Comparison of ENCODE assay signal across 15 cellular contexts in genomic region chr1:89573410-89573809, GRCh38. TPM values are rescaled to one million over a fixed set of nuclear protein-coding genes. Genes with fewer than 3 reads are reported as not detected.
A peak's percentile ranks its signal among the peaks of the same experiment; 100 is the strongest.
DNase-seq lines count a peak whose midpoint lies in the region; ATAC-seq, FAIRE-seq and TF ChIP-seq lines count a peak whose summit lies in the region.
"Had no signal": no experiment of that assay in that cellular context is flagged by ENCODE, and none has a peak within 500 bp of the region (broad histone marks: within the 10 kb centered on the region; RNA-seq: fewer than 3 reads in every experiment).

No MANE protein-coding gene starts in this region.

- no peak for TF ChIP-seq POLR2A in K562 (conservative IDR thresholded peaks at IDR 0.05)

- POLR2A ChIA-PET in K562 (lab: Yijun Ruan, JAX) = interaction anchor here (0.6 kb wide), 1 partner anchor 34 kb away, joined by 3 read pairs; no protein-coding TSS in a partner anchor

- no peaks in the 10 kb centered on the region for H4K20me1 ChIP-seq in K562 (replicated peaks; ENCODE audit: control insufficient read depth, insufficient read depth, low read length)

- H3K9ac ChIP-seq in K562 (ENCODE audit: insufficient read depth in 1 of 2, low read depth in 2 of 2, low read length in 2 of 2) = no peak overlapping the region

- H3K36me3 Mint-ChIP-seq in activated T-cell treated with anti-CD3 and anti-CD28 coated beads, Interleukin-2, amount 50 U/mL, for 72 hours (ENCODE audit: insufficient read depth in 2 of 2) = peaks cover 24 to 54% of the 10 kb centered on the region in 2 donors
- H3K36me3 Mint-ChIP-seq in activated T-cell treated with anti-CD3 and anti-CD28 coated beads, Interleukin-2, amount 50 U/mL, for 24 hours (ENCODE audit: low read depth) = peaks cover 89% of the 10 kb centered on the region
- H3K36me3 Mint-ChIP-seq in CD4-positive, CD25-positive, alpha-beta regulatory T cell = peaks cover 65% of the 10 kb centered on the region
- peaks cover 61% of the 10 kb centered on the region for H3K36me3 Mint-ChIP-seq in nephron progenitor cell (ENCODE audit: low read depth)

- peaks cover 33% of the 10 kb centered on the region for H3K79me2 ChIP-seq in K562 (ENCODE audit: control insufficient read depth, insufficient read depth, low read length)

- H3K27me3 ChIP-seq in CD4-positive, CD25-positive, alpha-beta regulatory T cell (ENCODE audit: control insufficient read depth, insufficient read depth, low read length) = no peaks in the 10 kb centered on the region
- no peaks in the 10 kb centered on the region for H3K27me3 ChIP-seq in K562 (ENCODE audit: control insufficient read depth in 2 of 2, insufficient read depth in 2 of 2, low read length in 2 of 2)
- no peaks in the 10 kb centered on the region for H3K27me3 ChIP-seq in psoas muscle (ENCODE audit: insufficient read depth in 3 of 3, low read length in 2 of 3)

- peaks cover 22% of the 10 kb centered on the region for H3K4me1 Mint-ChIP-seq in activated T-cell treated with anti-CD3 and anti-CD28 coated beads, Interleukin-2, amount 50 U/mL, for 72 hours (ENCODE audit: low read depth)
- H3K4me1 Mint-ChIP-seq in activated T-cell treated with anti-CD3 and anti-CD28 coated beads, Interleukin-2, amount 50 U/mL, for 24 hours (ENCODE audit: low read depth) = peaks cover 31% of the 10 kb centered on the region
- peaks cover 0 to 18% (median 13%) of the 10 kb centered on the region in 4 donors for H3K4me1 Mint-ChIP-seq in CD4-positive, CD25-positive, alpha-beta regulatory T cell
- H3K4me1 Mint-ChIP-seq in nephron progenitor cell = no peaks in the 10 kb centered on the region

- no peaks in the 10 kb centered on the region for H3K27me3 Mint-ChIP-seq in activated T-cell treated with anti-CD3 and anti-CD28 coated beads, Interleukin-2, amount 50 U/mL, for 72 hours (ENCODE audit: low read depth)
- no peaks in the 10 kb centered on the region for H3K27me3 Mint-ChIP-seq in activated T-cell treated with anti-CD3 and anti-CD28 coated beads, Interleukin-2, amount 50 U/mL, for 24 hours
- H3K27me3 Mint-ChIP-seq in CD4-positive, CD25-positive, alpha-beta regulatory T cell = no peaks in the 10 kb centered on the region
- H3K27me3 Mint-ChIP-seq in nephron progenitor cell (ENCODE audit: low read depth, poor library complexity) = no peaks in the 10 kb centered on the region
- H3K27me3 Mint-ChIP-seq: B cell; CD4-positive, alpha-beta memory T cell had no signal

- no peak for TF ChIP-seq CTCF in K562 (IDR thresholded peaks at IDR 0.05 in 2 of 3, conservative IDR thresholded peaks at IDR 0.05 in 1 of 3; ENCODE audit: insufficient read depth in 2 of 3, low read depth in 1 of 3, low read length in 3 of 3)
- TF ChIP-seq CTCF in nephron progenitor cell (IDR thresholded peaks at IDR 0.05) = no peak
- TF ChIP-seq CTCF in psoas muscle (IDR thresholded peaks at IDR 0.05) = no peak

- CTCF ChIA-PET in K562 (lab: Yijun Ruan, JAX; ENCODE audit: low intra/inter-chr PET ratio) = no interaction called here

- no TSS peak for BruUV-seq in K562 (replicated peaks; lab: Mats Ljungman, UMichigan)

- H2AFZ ChIP-seq in K562 (ENCODE audit: low read depth, low read length) = no peak overlapping the region

- peak overlapping the region; percentile 70 for H3K27ac Mint-ChIP-seq in activated T-cell treated with anti-CD3 and anti-CD28 coated beads, Interleukin-2, amount 50 U/mL, for 72 hours
- H3K27ac Mint-ChIP-seq in activated T-cell treated with anti-CD3 and anti-CD28 coated beads, Interleukin-2, amount 50 U/mL, for 24 hours = no peak overlapping the region
- H3K27ac Mint-ChIP-seq in CD4-positive, CD25-positive, alpha-beta regulatory T cell = peak overlapping the region in 2 of 3 donors; percentile 34 to 56
- H3K27ac Mint-ChIP-seq in nephron progenitor cell = peak overlapping the region; percentile 23
- H3K27ac Mint-ChIP-seq: B cell, H9 had no signal

- H3K9me3 ChIP-seq in CD4-positive, CD25-positive, alpha-beta regulatory T cell (ENCODE audit: control insufficient read depth in 2 of 2, low read length in 2 of 2) = no peaks in the 10 kb centered on the region
- H3K9me3 ChIP-seq in K562 (replicated peaks; ENCODE audit: control insufficient read depth, insufficient read depth, low read depth, low read length) (0 out of 2 replicates have a peak, but pooled peaks cover 2% of the 10 kb centered on the region), psoas muscle (no peaks in the 10 kb centered on the region)

- no peak for FAIRE-seq in K562 (lab: Jason Lieb, UNC)
- FAIRE-seq: GM12878 had no signal

- no peak for ATAC-seq in activated T-cell treated with anti-CD3 and anti-CD28 coated beads, Interleukin-2, amount 50 U/mL, for 72 hours (replicated peaks in 1 of 2)
- ATAC-seq in CD4-positive, CD25-positive, alpha-beta regulatory T cell (ENCODE audit: low read depth in 2 of 2) = no peak
- no peak for ATAC-seq in K562
- ATAC-seq in GM18907 (IDR thresholded peaks at IDR 0.05; ENCODE audit: unreplicated experiment) = no peak
- no peak for ATAC-seq in psoas muscle
- ATAC-seq: GM12878 had no signal

- H3K4me2 ChIP-seq in K562 (ENCODE audit: insufficient read depth, low read length) = no peak overlapping the region

- peaks cover 0 to 3% of the 10 kb centered on the region in 2 donors for H3K9me3 Mint-ChIP-seq in activated T-cell treated with anti-CD3 and anti-CD28 coated beads, Interleukin-2, amount 50 U/mL, for 72 hours
- peaks cover 3% of the 10 kb centered on the region for H3K9me3 Mint-ChIP-seq in activated T-cell treated with anti-CD3 and anti-CD28 coated beads, Interleukin-2, amount 50 U/mL, for 24 hours
- peaks cover 0 to 6% (median 0%) of the 10 kb centered on the region in 7 donors for H3K9me3 Mint-ChIP-seq in CD4-positive, CD25-positive, alpha-beta regulatory T cell
- peaks cover 19% of the 10 kb centered on the region for H3K9me3 Mint-ChIP-seq in nephron progenitor cell

- H3K4me1 ChIP-seq in CD4-positive, CD25-positive, alpha-beta regulatory T cell (ENCODE audit: control insufficient read depth, insufficient read depth, low read length, poor library complexity, severe bottlenecking) = no peaks in the 10 kb centered on the region
- H3K4me1 ChIP-seq in K562 (replicated peaks in 1 of 2; ENCODE audit: control insufficient read depth in 2 of 2, insufficient read depth in 2 of 2, low read length in 2 of 2) (no peaks in the 10 kb centered on the region), psoas muscle (no peaks in the 10 kb centered on the region)

- H3K9me1 ChIP-seq in K562 (ENCODE audit: control insufficient read depth, insufficient read depth, low read length) = no peaks in the 10 kb centered on the region

- intact Hi-C loops in K562 (cut with micrococcal nuclease) (no loop called here), psoas muscle (cut with DNase I) (loop anchor here in 1 of 2 donors (10.0 kb wide), 1 partner anchor 49 kb away; the partner anchor contains the start of gene LRRC8B)

- no peak overlapping the region for H3K4me3 Mint-ChIP-seq in activated T-cell treated with anti-CD3 and anti-CD28 coated beads, Interleukin-2, amount 50 U/mL, for 72 hours
- no peak overlapping the region for H3K4me3 Mint-ChIP-seq in activated T-cell treated with anti-CD3 and anti-CD28 coated beads, Interleukin-2, amount 50 U/mL, for 24 hours
- H3K4me3 Mint-ChIP-seq in CD4-positive, CD25-positive, alpha-beta regulatory T cell = no peak overlapping the region
- no peak overlapping the region for H3K4me3 Mint-ChIP-seq in nephron progenitor cell
- H3K4me3 Mint-ChIP-seq: B cell; CD4-positive, alpha-beta memory T cell; H9 had no signal

- TF ChIP-seq EP300 in K562 (IDR thresholded peaks at IDR 0.05; ENCODE audit: low read length) = no peak

- no peak for DNase-seq in activated T-cell treated with anti-CD3 and anti-CD28 coated beads, Interleukin-2, amount 50 U/mL, for 72 hours
- DNase-seq in activated T-cell treated with anti-CD3 and anti-CD28 coated beads, Interleukin-2, amount 50 U/mL, for 24 hours = no peak
- no peak for DNase-seq in CD4-positive, CD25-positive, alpha-beta regulatory T cell
- DNase-seq in K562 (ENCODE audit: extremely low read depth in 1 of 4, low spot score in 3 of 4) (no peak), nephron progenitor cell (no peak), nucleus accumbens (lab: John Stamatoyannopoulos, UW) (no peak), psoas muscle (no peak)
- DNase-seq: C1 segment of cervical spinal cord; CD4-positive, alpha-beta memory T cell; DMS79; GOT3; H9 had no signal

- H3K4me3 ChIP-seq in CD4-positive, CD25-positive, alpha-beta regulatory T cell (ENCODE audit: low read depth, low read length) = no peak overlapping the region
- H3K4me3 ChIP-seq in K562 (no peak overlapping the region), psoas muscle (no peak overlapping the region)
- H3K4me3 ChIP-seq: GM12878 had no signal

- peaks cover 37% of the 10 kb centered on the region for H3K36me3 ChIP-seq in CD4-positive, CD25-positive, alpha-beta regulatory T cell (ENCODE audit: control insufficient read depth, insufficient read depth, low read length)
- H3K36me3 ChIP-seq in K562 (ENCODE audit: control insufficient read depth, insufficient read depth, low read length) = peaks cover 72% of the 10 kb centered on the region; the same call in 2 of the 3 replicates
- peaks cover 3 to 23% of the 10 kb centered on the region in 2 donors for H3K36me3 ChIP-seq in psoas muscle (ENCODE audit: insufficient read depth in 1 of 2, low read depth in 1 of 2)

- H3K27ac ChIP-seq in CD4-positive, CD25-positive, alpha-beta regulatory T cell (ENCODE audit: insufficient read depth, low read length, poor library complexity, severe bottlenecking) = no peak overlapping the region
- H3K27ac ChIP-seq in K562 (ENCODE audit: extremely low read depth, low read depth, low read length) (no peak overlapping the region), psoas muscle (no peak overlapping the region)

- no peak for TF ChIP-seq RAD21 in K562 (CRISPR knock-in tag; conservative IDR thresholded peaks at IDR 0.05 in 1 of 2, IDR thresholded peaks at IDR 0.05 in 1 of 2)

- in situ Hi-C loops in K562 (cut with MboI) = loop anchor here (10.0 kb wide), 1 partner anchor 1331 kb away; no protein-coding TSS in a partner anchor

RNA-seq across cellular contexts. Expression of gene LRRC8B, which starts 48.8 kb away (rescaled TPM):
- total RNA-seq in activated T-cell treated with anti-CD3 and anti-CD28 coated beads, Interleukin-2, amount 50 U/mL, for 72 hours = 10 to 100 TPM; 33.8 to 38.9 TPM
- 20.4 TPM for total RNA-seq in CD4-positive, CD25-positive, alpha-beta regulatory T cell
- 10 to 100 TPM in 3 of 4 donors, 1 to 10 TPM in 1; 8.9 to 19.6 (median 17.7) TPM for polyA plus RNA-seq in CD4-positive, CD25-positive, alpha-beta regulatory T cell
- total RNA-seq in K562 (2011; cell fraction: chromatin; rRNA removed; ENCODE audit: low replicate concordance) = 81.4 and 138 TPM in 2 replicates
- total RNA-seq in K562 (2011; cell fraction: nucleolus; rRNA removed) = 30.5 and 31.5 TPM in 2 replicates
- total RNA-seq in K562 (2011; cell fraction: nucleoplasm; rRNA removed) = 59.8 and 105 TPM in 2 replicates
- total RNA-seq in K562 (2014; rRNA removed) = 9.2 and 9.7 TPM in 2 replicates
- total RNA-seq in K562 (2014; rRNA removed; fragmentation: Illumina TruSeq; extraction: Trizol) = 17.1 and 21.9 TPM in 2 replicates
- total RNA-seq in K562 (2015; rRNA removed; fragmentation: Illumina TruSeq; extraction: Trizol) = 13.5 and 14.4 TPM in 2 replicates
- 20.3 and 25.7 TPM in 2 replicates for total RNA-seq in K562 (2021)
- 42.3 and 43.7 TPM in 2 replicates for polyA plus RNA-seq in K562 (2011; rRNA removed)
- polyA plus RNA-seq in K562 (2011; cell fraction: cytosol; rRNA removed) = 41.1 and 45.8 TPM in 2 replicates
- polyA plus RNA-seq in K562 (2011; cell fraction: nucleus; rRNA removed) = 32.4 and 41.6 TPM in 2 replicates
- polyA plus RNA-seq in K562 (2012) = 9.3 and 9.9 TPM in 2 replicates
- 15.8 and 16.0 TPM in 2 replicates for polyA plus RNA-seq in K562 (2014; fragmentation: Illumina TruSeq; extraction: Trizol)
- polyA plus RNA-seq in K562 (2014; fragmentation: Nextera tagmentation; extraction: Ambion mirVana) = 1 to 10 TPM; 4.3 to 5.7 TPM
- polyA plus RNA-seq in K562 (2014; rRNA removed) = 10.5 and 12.3 TPM in 2 replicates
- 79.3 and 80.5 TPM in 2 replicates for polyA minus RNA-seq in K562 (2011; rRNA and poly(A)+ RNA removed)
- polyA minus RNA-seq in K562 (2011; cell fraction: cytosol; rRNA and poly(A)+ RNA removed) = 32.1 and 35.7 TPM in 2 replicates
- polyA minus RNA-seq in K562 (2011; cell fraction: nucleus; rRNA and poly(A)+ RNA removed) = 33.3 and 46.1 TPM in 2 replicates
- total RNA-seq in psoas muscle = 10 to 100 TPM; 10.3 to 21.6 (median 13.7) TPM
- 1 to 10 TPM; 2.7 to 3.7 (median 3.3) TPM for polyA plus RNA-seq in psoas muscle

RNA-seq across cellular contexts. Expression of gene LRRC8C, which starts 59.5 kb away (rescaled TPM):
- 10 to 100 TPM; 33.1 to 36.7 TPM for total RNA-seq in activated T-cell treated with anti-CD3 and anti-CD28 coated beads, Interleukin-2, amount 50 U/mL, for 72 hours
- total RNA-seq in CD4-positive, CD25-positive, alpha-beta regulatory T cell = 70.4 TPM
- polyA plus RNA-seq in CD4-positive, CD25-positive, alpha-beta regulatory T cell = 10 to 100 TPM; 22.8 to 27.2 (median 24.9) TPM
- 10.5 and 20.3 TPM in 2 replicates for total RNA-seq in K562 (2011; cell fraction: chromatin; rRNA removed; ENCODE audit: low replicate concordance)
- 9.2 and 9.7 TPM in 2 replicates for total RNA-seq in K562 (2011; cell fraction: nucleolus; rRNA removed)
- total RNA-seq in K562 (2011; cell fraction: nucleoplasm; rRNA removed) = 16.8 and 27.9 TPM in 2 replicates
- total RNA-seq in K562 (2014; rRNA removed) = 3.3 and 3.7 TPM in 2 replicates
- total RNA-seq in K562 (2014; rRNA removed; fragmentation: Illumina TruSeq; extraction: Trizol) = 4.5 and 5.5 TPM in 2 replicates
- total RNA-seq in K562 (2015; rRNA removed; fragmentation: Illumina TruSeq; extraction: Trizol) = 5.2 TPM in 2 replicates
- 4.9 and 5.0 TPM in 2 replicates for total RNA-seq in K562 (2021)
- polyA plus RNA-seq in K562 (2011; rRNA removed) = 12.5 and 14.7 TPM in 2 replicates
- 4.0 and 9.3 TPM in 2 replicates for polyA plus RNA-seq in K562 (2011; cell fraction: cytosol; rRNA removed)
- polyA plus RNA-seq in K562 (2011; cell fraction: nucleus; rRNA removed) = 4.5 and 9.3 TPM in 2 replicates
- 4.2 and 4.9 TPM in 2 replicates for polyA plus RNA-seq in K562 (2012)
- polyA plus RNA-seq in K562 (2014; fragmentation: Illumina TruSeq; extraction: Trizol) = 4.5 and 5.3 TPM in 2 replicates
- polyA plus RNA-seq in K562 (2014; fragmentation: Nextera tagmentation; extraction: Ambion mirVana) = 1 to 10 TPM in 1 of 2 experiments, under 1 TPM in 1; 1.00 to 1.3 TPM
- polyA plus RNA-seq in K562 (2014; rRNA removed) = 3.0 and 3.2 TPM in 2 replicates
- polyA minus RNA-seq in K562 (2011; rRNA and poly(A)+ RNA removed) = 17.7 and 29.5 TPM in 2 replicates
- 6.7 and 8.6 TPM in 2 replicates for polyA minus RNA-seq in K562 (2011; cell fraction: cytosol; rRNA and poly(A)+ RNA removed)
- 4.0 and 11.3 TPM in 2 replicates for polyA minus RNA-seq in K562 (2011; cell fraction: nucleus; rRNA and poly(A)+ RNA removed)
- 1 to 10 TPM; 2.8 to 4.1 (median 3.2) TPM for total RNA-seq in psoas muscle
- 1 to 10 TPM; 1.4 to 1.8 (median 1.8) TPM for polyA plus RNA-seq in psoas muscle
